16 cellular contexts compared by ENCODE assay signal in genomic region chr7:13801669-13802068, GRCh38.
"Had no signal": no experiment of that assay in that cellular context is flagged by ENCODE, and none has a peak within 500 bp of the region (broad histone marks: within the 10 kb centered on the region; RNA-seq: fewer than 3 reads in every experiment).

No MANE protein-coding gene starts in this region.

- H3K4me1 ChIP-seq: left ventricle myocardium inferior, pancreas, thyroid gland had no signal

- H3K4me3 ChIP-seq: left ventricle myocardium inferior, mucosa of descending colon, pancreas, thyroid gland had no signal

- DNase-seq: activated CD4-positive, alpha-beta T cell treated with anti-CD3 and anti-CD28 coated beads, Interleukin-2, amount 50 U/mL, for 4 hours; activated CD4-positive, CD25-positive, alpha-beta regulatory T cell treated with anti-CD3 and anti-CD28 coated beads, Interleukin-2, amount 50 U/mL, for 72 hours; activated T-cell treated with anti-CD3 and anti-CD28 coated beads for 4 hours; effector memory CD8-positive, alpha-beta T cell; erythroblast; hippocampal formation; kidney; left ventricle myocardium inferior; mucosa of descending colon; naive thymus-derived CD4-positive, alpha-beta T cell; pancreas; thyroid gland had no signal

- H3K4me3 Mint-ChIP-seq: dendritic cell treated with granulocyte-macrophage colony-stimulating factor and Interleukin-4, amounts not matched to agents 40 ng/mL and 50 ng/mL, for 4 days; effector memory CD8-positive, alpha-beta T cell; memory B cell; naive thymus-derived CD4-positive, alpha-beta T cell; stimulated activated memory B cell treated with anti-CD40 and anti-IgM and Interleukin-4, amounts not matched to agents 10 μg/mL and 1 μg/mL and 100 μg/mL, for 72 hours had no signal

- H3K27me3 ChIP-seq: pancreas, thyroid gland had no signal

- H3K27ac ChIP-seq: left ventricle myocardium inferior, pancreas, thyroid gland had no signal

- H3K4me1 Mint-ChIP-seq: memory B cell; stimulated activated memory B cell treated with anti-CD40 and anti-IgM and Interleukin-4, amounts not matched to agents 10 μg/mL and 1 μg/mL and 100 μg/mL, for 72 hours had no signal

- H3K9me3 Mint-ChIP-seq: effector memory CD8-positive, alpha-beta T cell had no signal

- FAIRE-seq: bronchial epithelial cell, kidney, pancreas had no signal

- H3K27me3 Mint-ChIP-seq: dendritic cell treated with granulocyte-macrophage colony-stimulating factor and Interleukin-4, amounts not matched to agents 40 ng/mL and 50 ng/mL, for 4 days; memory B cell; naive thymus-derived CD4-positive, alpha-beta T cell; stimulated activated memory B cell treated with anti-CD40 and anti-IgM and Interleukin-4, amounts not matched to agents 10 μg/mL and 1 μg/mL and 100 μg/mL, for 72 hours had no signal

- ATAC-seq: naive thymus-derived CD4-positive, alpha-beta T cell; stimulated activated memory B cell treated with anti-CD40 and anti-IgM and Interleukin-4, amounts not matched to agents 10 μg/mL and 1 μg/mL and 100 μg/mL, for 72 hours had no signal

- H3K9me3 ChIP-seq: left ventricle myocardium inferior, mucosa of descending colon, pancreas, thyroid gland had no signal

- H3K36me3 Mint-ChIP-seq: memory B cell; naive thymus-derived CD4-positive, alpha-beta T cell; stimulated activated memory B cell treated with anti-CD40 and anti-IgM and Interleukin-4, amounts not matched to agents 10 μg/mL and 1 μg/mL and 100 μg/mL, for 72 hours had no signal

- H3K36me3 ChIP-seq: left ventricle myocardium inferior, pancreas, thyroid gland had no signal

- H3K27ac Mint-ChIP-seq: dendritic cell treated with granulocyte-macrophage colony-stimulating factor and Interleukin-4, amounts not matched to agents 40 ng/mL and 50 ng/mL, for 4 days; effector memory CD8-positive, alpha-beta T cell; memory B cell; naive thymus-derived CD4-positive, alpha-beta T cell; stimulated activated memory B cell treated with anti-CD40 and anti-IgM and Interleukin-4, amounts not matched to agents 10 μg/mL and 1 μg/mL and 100 μg/mL, for 72 hours had no signal
